ENCODE assay signal across 21 cellular contexts in the genomic region with DNA sequence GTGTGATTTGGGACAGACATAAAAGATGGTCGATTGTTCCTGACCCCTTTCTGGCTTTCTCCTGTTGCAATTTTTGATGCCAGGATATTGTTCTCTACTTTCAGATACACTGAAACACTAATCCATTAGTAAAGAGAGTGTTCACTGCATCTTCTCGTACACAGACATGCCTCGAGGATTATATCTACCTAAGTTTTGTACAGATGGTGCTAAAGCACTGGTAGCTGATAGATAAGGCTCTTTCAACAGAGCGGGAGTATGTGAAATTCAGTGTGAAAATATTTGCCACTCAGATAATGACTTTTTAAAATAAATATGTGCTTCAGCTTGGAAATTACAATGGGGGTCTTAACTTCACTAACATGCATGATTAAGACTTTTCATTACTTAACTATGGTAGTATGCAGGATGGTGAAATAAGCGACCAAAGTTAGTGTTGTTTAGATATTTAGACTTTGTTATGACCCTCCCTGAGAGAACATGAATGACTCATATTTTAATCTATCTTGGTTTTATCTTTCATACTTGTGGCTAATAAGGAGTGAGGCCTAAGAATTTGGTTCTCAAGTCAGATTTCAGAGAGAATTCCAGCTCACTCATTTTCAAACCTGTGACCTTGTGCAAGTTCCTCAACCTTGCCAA.
A peak's percentile ranks its signal among the peaks of the same experiment; 100 is the strongest.
DNase-seq lines count a peak whose midpoint lies in the region; ATAC-seq, FAIRE-seq and TF ChIP-seq lines count a peak whose summit lies in the region.
"Had no signal": no experiment of that assay in that cellular context is flagged by ENCODE, and none has a peak within 500 bp of the region (broad histone marks: within the 10 kb centered on the region; RNA-seq: fewer than 3 reads in every experiment).

No MANE protein-coding gene starts in this region.

- peaks cover 6% of the 10 kb centered on the region for H3K4me1 Mint-ChIP-seq in astrocyte (ENCODE audit: low read depth, unreplicated experiment)
- no peaks in the 10 kb centered on the region for H3K4me1 Mint-ChIP-seq in activated naive CD4-positive, alpha-beta T cell treated with anti-CD3 and anti-CD28 coated beads for 36 hours (ENCODE audit: low read depth)

- DNase-seq in HCEC 1CT (peak; percentile 40), astrocyte (ENCODE audit: low read depth) (peak; percentile 97), fibroblast of peridontal ligament (ENCODE audit: extremely low read depth) (peak; percentile 47), skeletal muscle cell (ENCODE audit: low read depth) (peak; percentile 56), adrenal gland (no peak), RPMI8226 (no peak)
- DNase-seq in activated naive CD4-positive, alpha-beta T cell treated with anti-CD3 and anti-CD28 coated beads for 36 hours: no peak
- DNase-seq: activated CD4-positive, alpha-beta memory T cell treated with anti-CD3 and anti-CD28 coated beads for 36 hours; activated naive CD4-positive, alpha-beta T cell; MM.1S; NCI-H748 treated with DMSO at 0.1 percent for 48 hours; testis had no signal

- FAIRE-seq in astrocyte (lab: Jason Lieb, UNC): no peak
- FAIRE-seq: endothelial cell of umbilical vein had no signal

- no peak for TF ChIP-seq POLR2A in adrenal gland (IDR thresholded peaks at IDR 0.05)

- CTCF ChIA-PET in activated naive CD4-positive, alpha-beta T cell treated with anti-CD3 and anti-CD28 coated beads for 36 hours (lab: Charles Lee): no interaction called here

- WGBS in adrenal gland, 4 donors: 71 to 74% (median 72%) methylated on average over 5 of the region's 5 CpGs

- H3K9me3 Mint-ChIP-seq in astrocyte (ENCODE audit: unreplicated experiment): no peaks in the 10 kb centered on the region
- H3K9me3 Mint-ChIP-seq in activated naive CD4-positive, alpha-beta T cell treated with anti-CD3 and anti-CD28 coated beads for 36 hours: no peaks in the 10 kb centered on the region
- H3K9me3 Mint-ChIP-seq: activated CD4-positive, alpha-beta memory T cell treated with anti-CD3 and anti-CD28 coated beads for 36 hours; dendritic cell treated with granulocyte-macrophage colony-stimulating factor and Interleukin-4, amounts not matched to agents 40 ng/mL and 50 ng/mL, for 4 days; GM23338; neural progenitor cell; T-helper 2 cell treated with Interferon-gamma antibody and Interleukin-4, amounts not matched to agents 5 μg/mL and 100 μg/mL, for 36 hours; WTC11 had no signal

- H3K9me3 ChIP-seq in astrocyte (ENCODE audit: insufficient read depth, low read depth, low read length) (no peaks in the 10 kb centered on the region), adrenal gland (replicated peaks in 1 of 3) (no peaks in the 10 kb centered on the region)
- H3K9me3 ChIP-seq: ascending aorta, testis had no signal

- H3K4me1 ChIP-seq in astrocyte (ENCODE audit: insufficient read depth, low read length): peaks cover 12% of the 10 kb centered on the region
- no peaks in the 10 kb centered on the region for H3K4me1 ChIP-seq in adrenal gland (replicated peaks in 1 of 2)
- H3K4me1 ChIP-seq: ascending aorta, neural progenitor cell, testis had no signal

- H3K79me2 ChIP-seq in astrocyte (ENCODE audit: insufficient read depth, low read length): no peaks in the 10 kb centered on the region

- H3K27ac Mint-ChIP-seq in astrocyte (ENCODE audit: unreplicated experiment): no peak overlapping the region
- H3K27ac Mint-ChIP-seq in activated naive CD4-positive, alpha-beta T cell treated with anti-CD3 and anti-CD28 coated beads for 36 hours: no peak overlapping the region
- H3K27ac Mint-ChIP-seq: activated CD4-positive, alpha-beta memory T cell treated with anti-CD3 and anti-CD28 coated beads for 36 hours; dendritic cell treated with granulocyte-macrophage colony-stimulating factor and Interleukin-4, amounts not matched to agents 40 ng/mL and 50 ng/mL, for 4 days; GM23338; neural progenitor cell; T-helper 2 cell treated with Interferon-gamma antibody and Interleukin-4, amounts not matched to agents 5 μg/mL and 100 μg/mL, for 36 hours; WTC11 had no signal

- ATAC-seq in HG02870 (IDR thresholded peaks at IDR 0.05; ENCODE audit: unreplicated experiment): no peak
- ATAC-seq: GM23338, left lobe of liver, WTC11 had no signal

- no peaks in the 10 kb centered on the region for H4K20me1 ChIP-seq in astrocyte (ENCODE audit: insufficient read depth, low read length)

- H3K27me3 Mint-ChIP-seq in astrocyte (ENCODE audit: low read depth, unreplicated experiment): no peaks in the 10 kb centered on the region
- H3K27me3 Mint-ChIP-seq in activated naive CD4-positive, alpha-beta T cell treated with anti-CD3 and anti-CD28 coated beads for 36 hours (ENCODE audit: low read depth): no peaks in the 10 kb centered on the region
- H3K27me3 Mint-ChIP-seq: activated CD4-positive, alpha-beta memory T cell treated with anti-CD3 and anti-CD28 coated beads for 36 hours; dendritic cell treated with granulocyte-macrophage colony-stimulating factor and Interleukin-4, amounts not matched to agents 40 ng/mL and 50 ng/mL, for 4 days had no signal

- H3K4me3 ChIP-seq in astrocyte (ENCODE audit: insufficient read depth, low read depth, low read length) (no peak overlapping the region), skeletal muscle cell (ENCODE audit: low read depth, low read length) (no peak overlapping the region), adrenal gland (no peak overlapping the region)
- H3K4me3 ChIP-seq: ascending aorta, GM23338, neural progenitor cell, testis had no signal

- H3K36me3 ChIP-seq in astrocyte (ENCODE audit: insufficient read depth, low read length): no peaks in the 10 kb centered on the region
- H3K36me3 ChIP-seq in adrenal gland (replicated peaks in 1 of 2): no peaks in the 10 kb centered on the region
- H3K36me3 ChIP-seq: ascending aorta, neural progenitor cell had no signal

- H3K27me3 ChIP-seq in astrocyte (ENCODE audit: insufficient read depth, low read length) (no peaks in the 10 kb centered on the region), adrenal gland (no peaks in the 10 kb centered on the region)
- H3K27me3 ChIP-seq: ascending aorta, neural progenitor cell, testis had no signal

- intact Hi-C loops in adrenal gland (cut with DNase I): no loop called here
- intact Hi-C loops in activated naive CD4-positive, alpha-beta T cell treated with anti-CD3 and anti-CD28 coated beads for 36 hours (cut with micrococcal nuclease): no loop called here

- H2AFZ ChIP-seq in astrocyte (ENCODE audit: low read depth, low read length): no peak overlapping the region
- H2AFZ ChIP-seq: GM23338, neural progenitor cell had no signal

- H3K27ac ChIP-seq in astrocyte (ENCODE audit: low read depth, low read length) (peak overlapping the region; percentile 39), adrenal gland (no peak overlapping the region)
- H3K27ac ChIP-seq: ascending aorta, neural progenitor cell, testis had no signal

- no peaks in the 10 kb centered on the region for H3K36me3 Mint-ChIP-seq in astrocyte (ENCODE audit: low read depth, unreplicated experiment)
- no peaks in the 10 kb centered on the region for H3K36me3 Mint-ChIP-seq in activated naive CD4-positive, alpha-beta T cell treated with anti-CD3 and anti-CD28 coated beads for 36 hours (ENCODE audit: low read depth)
- H3K36me3 Mint-ChIP-seq: activated CD4-positive, alpha-beta memory T cell treated with anti-CD3 and anti-CD28 coated beads for 36 hours; neural progenitor cell; WTC11 had no signal

- no peak overlapping the region for H3K4me3 Mint-ChIP-seq in astrocyte (ENCODE audit: unreplicated experiment)
- no peak overlapping the region for H3K4me3 Mint-ChIP-seq in activated naive CD4-positive, alpha-beta T cell treated with anti-CD3 and anti-CD28 coated beads for 36 hours
- H3K4me3 Mint-ChIP-seq: activated CD4-positive, alpha-beta memory T cell treated with anti-CD3 and anti-CD28 coated beads for 36 hours; dendritic cell treated with granulocyte-macrophage colony-stimulating factor and Interleukin-4, amounts not matched to agents 40 ng/mL and 50 ng/mL, for 4 days; GM23338; neural progenitor cell; T-helper 2 cell treated with Interferon-gamma antibody and Interleukin-4, amounts not matched to agents 5 μg/mL and 100 μg/mL, for 36 hours; WTC11 had no signal

- H3K9ac ChIP-seq in astrocyte (ENCODE audit: low read length): no peak overlapping the region
- H3K9ac ChIP-seq: neural progenitor cell had no signal

- TF ChIP-seq CTCF in astrocyte (IDR thresholded peaks at IDR 0.05; ENCODE audit: insufficient read depth, low read depth, low read length) (no peak), adrenal gland (IDR thresholded peaks at IDR 0.05) (no peak)

- peak overlapping the region; percentile 31 for H3K4me2 ChIP-seq in astrocyte (ENCODE audit: low read length)
- H3K4me2 ChIP-seq: GM23338, neural progenitor cell had no signal

Comparison
In these comparisons a context has a peak if more than half of its experiments do, and no peak if none do; other contexts are left out.
1. DNase-seq: peak in HCEC 1CT (single experiment), astrocyte (single experiment), fibroblast of peridontal ligament (single experiment) and skeletal muscle cell (single experiment); none in adrenal gland (0 of 7), RPMI8226 (single experiment) and activated naive CD4-positive, alpha-beta T cell treated with anti-CD3 and anti-CD28 coated beads for 36 hours (single experiment).